ENCODE assay signal across 13 cellular contexts in the genomic region with DNA sequence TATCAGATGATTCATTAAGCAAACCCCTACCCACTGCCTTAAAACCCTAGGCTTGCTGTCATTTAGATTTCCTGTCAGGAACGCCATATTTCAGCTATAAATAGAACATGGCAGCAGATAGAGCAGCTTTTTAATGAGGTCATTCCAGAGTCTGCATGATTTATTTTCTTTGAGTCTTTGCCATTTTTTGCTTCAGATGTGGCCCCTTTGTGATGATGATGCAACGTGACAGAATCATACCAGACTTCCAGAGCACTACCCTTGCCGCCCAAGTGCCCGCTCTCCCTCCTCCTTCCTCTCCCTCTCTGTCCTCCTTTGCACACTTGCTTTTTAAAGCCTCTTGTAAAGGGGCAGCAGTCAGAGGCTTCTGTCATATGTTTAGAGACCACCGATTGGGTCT. TPM values are rescaled to one million over a fixed set of nuclear protein-coding genes. Genes with fewer than 3 reads are reported as not detected.
DNase-seq lines count a peak whose midpoint lies in the region; ATAC-seq, FAIRE-seq and TF ChIP-seq lines count a peak whose summit lies in the region.
"Had no signal": no experiment of that assay in that cellular context is flagged by ENCODE, and none has a peak within 500 bp of the region (broad histone marks: within the 10 kb centered on the region; RNA-seq: fewer than 3 reads in every experiment).

No MANE protein-coding gene starts in this region.

- in situ Hi-C loops in astrocyte of the spinal cord (cut with HindIII; ENCODE audit: low sequenced_read_pairs), result no loop called here

- DNase-seq in AG08396 (ENCODE audit: low spot score) (peak; percentile 53), HTR-8/SVneo (ENCODE audit: insufficient read length, low spot score) (peak; percentile 65), astrocyte of the spinal cord (ENCODE audit: low read depth, low spot score) (peak; percentile 87), kidney glomerular epithelial cell (lab: John Stamatoyannopoulos, UW) (peak; percentile 93), suprapubic skin (ENCODE audit: low spot score in 2 of 2) (no peak), T-helper 9 cell (no peak)
- no peak for DNase-seq in CD8-positive, alpha-beta memory T cell
- DNase-seq: activated effector memory CD4-positive, alpha-beta T cell treated with Interleukin-2 at 50 U/mL for 16 hours; COR-L47; effector memory CD8-positive, alpha-beta T cell; right lobe of liver had no signal

- H3K4me1 Mint-ChIP-seq in CD8-positive, alpha-beta memory T cell, result peaks cover 0 to 6% (median 6%) of the 10 kb centered on the region in 3 donors

- no peaks in the 10 kb centered on the region for H3K36me3 ChIP-seq in suprapubic skin
- no peaks in the 10 kb centered on the region for H3K36me3 ChIP-seq in CD8-positive, alpha-beta memory T cell (ENCODE audit: insufficient read depth, low read length)
- H3K36me3 ChIP-seq: right lobe of liver had no signal

- CTCF ChIA-PET in CD8-positive, alpha-beta memory T cell (lab: Charles Lee), result no interaction called here

- peaks cover 0 to 2% (median 0%) of the 10 kb centered on the region in 5 donors for H3K9me3 Mint-ChIP-seq in CD8-positive, alpha-beta memory T cell
- H3K9me3 Mint-ChIP-seq: effector memory CD8-positive, alpha-beta T cell; WTC11 had no signal

- H3K9me3 ChIP-seq in suprapubic skin, result no peaks in the 10 kb centered on the region
- no peaks in the 10 kb centered on the region for H3K9me3 ChIP-seq in CD8-positive, alpha-beta memory T cell (ENCODE audit: low read length)
- H3K9me3 ChIP-seq: right lobe of liver had no signal

- no peak overlapping the region for H3K27ac ChIP-seq in suprapubic skin
- no peak overlapping the region for H3K27ac ChIP-seq in CD8-positive, alpha-beta memory T cell (ENCODE audit: low read depth, low read length)
- H3K27ac ChIP-seq: right lobe of liver had no signal

- TF ChIP-seq CTCF in astrocyte of the spinal cord (IDR thresholded peaks at IDR 0.05; ENCODE audit: low read depth, low read length), result no peak
- no peak for TF ChIP-seq CTCF in suprapubic skin (IDR thresholded peaks at IDR 0.05)

- POLR2A ChIA-PET in CD8-positive, alpha-beta memory T cell (lab: Charles Lee), result no interaction called here

- peaks cover 21 to 44% of the 10 kb centered on the region in 2 donors for H3K27me3 Mint-ChIP-seq in CD8-positive, alpha-beta memory T cell

- no peak overlapping the region for H3K4me3 Mint-ChIP-seq in CD8-positive, alpha-beta memory T cell
- H3K4me3 Mint-ChIP-seq: effector memory CD8-positive, alpha-beta T cell; WTC11 had no signal

- no peak for TF ChIP-seq EP300 in suprapubic skin (IDR thresholded peaks at IDR 0.05)

- H3K27ac Mint-ChIP-seq in CD8-positive, alpha-beta memory T cell, result no peak overlapping the region
- H3K27ac Mint-ChIP-seq: effector memory CD8-positive, alpha-beta T cell; WTC11 had no signal

- WGBS in suprapubic skin, result 23% methylated on average over 5 of the region's 5 CpGs

- TF ChIP-seq POLR2A in suprapubic skin (IDR thresholded peaks at IDR 0.05), result no peak

- no peak for ATAC-seq in HG03378 (IDR thresholded peaks at IDR 0.05; ENCODE audit: unreplicated experiment)
- ATAC-seq: effector memory CD8-positive, alpha-beta T cell; WTC11 had no signal

- no peak overlapping the region for H3K4me3 ChIP-seq in astrocyte of the spinal cord (ENCODE audit: low read depth, low read length)
- no peak overlapping the region for H3K4me3 ChIP-seq in suprapubic skin
- no peak overlapping the region for H3K4me3 ChIP-seq in CD8-positive, alpha-beta memory T cell (ENCODE audit: low read length)
- H3K4me3 ChIP-seq: right lobe of liver had no signal

- no peaks in the 10 kb centered on the region for H3K4me1 ChIP-seq in suprapubic skin
- H3K4me1 ChIP-seq in CD8-positive, alpha-beta memory T cell (ENCODE audit: insufficient read depth, low read length), result no peaks in the 10 kb centered on the region
- H3K4me1 ChIP-seq: right lobe of liver had no signal

- H3K36me3 Mint-ChIP-seq in CD8-positive, alpha-beta memory T cell, result peaks cover 0 to 3% (median 0%) of the 10 kb centered on the region in 3 donors
- H3K36me3 Mint-ChIP-seq: WTC11 had no signal

- no peak for FAIRE-seq in HTR-8/SVneo (lab: Jason Lieb, UNC)

- H3K27me3 ChIP-seq in suprapubic skin, result peaks cover 3% of the 10 kb centered on the region
- no peaks in the 10 kb centered on the region for H3K27me3 ChIP-seq in CD8-positive, alpha-beta memory T cell (ENCODE audit: insufficient read depth, low read length, poor library complexity, severe bottlenecking)
- H3K27me3 ChIP-seq: right lobe of liver had no signal

RNA-seq across cellular contexts. Expression of a gene that starts 55.5 kb away (rescaled TPM):
- total RNA-seq in suprapubic skin, result under 1 TPM in 2 of 4 donors, not detected in 2; 0.21 to 0.38 TPM
- total RNA-seq in CD8-positive, alpha-beta memory T cell, result not detected
- not detected for polyA plus RNA-seq in CD8-positive, alpha-beta memory T cell
- total RNA-seq: right lobe of liver, WTC11 had no signal

Comparison
In these comparisons a context has a peak if more than half of its experiments do, and no peak if none do; other contexts are left out.
1. DNase-seq: peak in AG08396 (single experiment), HTR-8/SVneo (single experiment), astrocyte of the spinal cord (single experiment) and kidney glomerular epithelial cell (single experiment); none in suprapubic skin (0 of 2), T-helper 9 cell (single experiment) and CD8-positive, alpha-beta memory T cell (0 of 5).